Comparison of ENCODE assay signal across 13 cellular contexts in the genomic region with DNA sequence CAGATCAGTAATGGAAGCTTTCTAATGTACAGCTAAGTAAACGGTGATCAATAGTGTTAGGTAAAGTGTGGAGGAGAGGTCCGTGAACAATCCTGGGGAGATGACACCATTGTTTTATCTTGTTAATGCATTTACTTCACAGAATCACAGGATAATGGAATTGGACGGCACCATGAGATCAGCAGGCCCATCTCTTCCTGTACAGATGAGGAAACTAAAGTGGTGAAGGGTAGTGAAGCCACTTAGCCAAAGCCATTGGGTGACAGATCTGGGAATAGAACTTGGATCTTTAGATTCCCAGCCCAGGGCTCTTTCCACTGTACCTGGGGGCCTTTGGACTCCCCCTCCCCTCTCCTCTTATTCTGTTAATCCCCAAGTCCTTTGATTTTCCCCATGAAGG. TPM values are rescaled to one million over a fixed set of nuclear protein-coding genes. Genes with fewer than 3 reads are reported as not detected.
DNase-seq lines count a peak whose midpoint lies in the region; ATAC-seq, FAIRE-seq and TF ChIP-seq lines count a peak whose summit lies in the region.
"Had no signal": no experiment of that assay in that cellular context is flagged by ENCODE, and none has a peak within 500 bp of the region (broad histone marks: within the 10 kb centered on the region; RNA-seq: fewer than 3 reads in every experiment).

No MANE protein-coding gene starts in this region.

- no peaks in the 10 kb centered on the region for H3K9me3 Mint-ChIP-seq in Calu3 (ENCODE audit: low read depth, unreplicated experiment)
- peaks cover 2% of the 10 kb centered on the region for H3K9me3 Mint-ChIP-seq in glutamatergic neuron (ENCODE audit: unreplicated experiment)
- H3K9me3 Mint-ChIP-seq: CD8-positive, alpha-beta T cell had no signal

- intact Hi-C loops in Calu3 (cut with micrococcal nuclease; ENCODE audit: unreplicated experiment): no loop called here
- intact Hi-C loops in PC-9 (cut with micrococcal nuclease; ENCODE audit: unreplicated experiment): no loop called here
- intact Hi-C loops in mammary epithelial cell (cut with micrococcal nuclease): no loop called here

- H3K27me3 ChIP-seq in PC-9 (ENCODE audit: insufficient read depth, low read depth) (no peaks in the 10 kb centered on the region), mammary epithelial cell (ENCODE audit: insufficient read depth, low read length) (no peaks in the 10 kb centered on the region), neutrophil (no peaks in the 10 kb centered on the region)
- H3K27me3 ChIP-seq: dorsolateral prefrontal cortex had no signal

- H3K9ac ChIP-seq in mammary epithelial cell (ENCODE audit: insufficient read depth, low read length): peak overlapping the region; percentile 88

- CTCF ChIA-PET in Calu3 (lab: Charles Lee) (interaction anchor here (0.5 to 2.4 kb wide), 6 partner anchors 11 to 309 kb away, joined by 5 to 16 read pairs (median 6); no protein-coding TSS in a partner anchor), PC-9 (lab: Charles Lee) (interaction anchor here (1.0 to 2.3 kb wide), 2 partner anchors 12 to 18 kb away, joined by 9 to 12 read pairs; no protein-coding TSS in a partner anchor), mammary epithelial cell (lab: Charles Lee; ENCODE audit: low non-redundant PET) (interaction anchor here (0.7 kb wide), 1 partner anchor 11 kb away, joined by 3 read pairs; no protein-coding TSS in a partner anchor)

- ATAC-seq in HG03045 (IDR thresholded peaks at IDR 0.05; ENCODE audit: unreplicated experiment): no peak
- ATAC-seq: CD8-positive, alpha-beta T cell had no signal

- no peak overlapping the region for H3K4me3 ChIP-seq in PC-9
- H3K4me3 ChIP-seq in mammary epithelial cell (replicated peaks in 1 of 3; ENCODE audit: insufficient read depth in 1 of 3, low read depth in 2 of 3, low read length in 3 of 3): no peak overlapping the region
- no peak overlapping the region for H3K4me3 ChIP-seq in neutrophil (ENCODE audit: low read depth in 1 of 2, low read length in 1 of 2)
- H3K4me3 ChIP-seq: dorsolateral prefrontal cortex had no signal

- H3K27me3 Mint-ChIP-seq in Calu3 (ENCODE audit: unreplicated experiment): no peaks in the 10 kb centered on the region
- peaks cover 2% of the 10 kb centered on the region for H3K27me3 Mint-ChIP-seq in glutamatergic neuron (ENCODE audit: unreplicated experiment)

- H3K9me3 ChIP-seq in PC-9 (ENCODE audit: insufficient read depth, low read depth) (no peaks in the 10 kb centered on the region), mammary epithelial cell (replicated peaks; ENCODE audit: insufficient read depth, low read length) (no peaks in the 10 kb centered on the region), neutrophil (no peaks in the 10 kb centered on the region)

- H3K36me3 ChIP-seq in PC-9 (ENCODE audit: low read depth) (no peaks in the 10 kb centered on the region), mammary epithelial cell (ENCODE audit: insufficient read depth, low read length) (no peaks in the 10 kb centered on the region), neutrophil (no peaks in the 10 kb centered on the region)

- dilution Hi-C loops in mammary epithelial cell (cut with HindIII; ENCODE audit: low sequenced_read_pairs): loop anchor here (5.0 kb wide), 1 partner anchor 97 kb away; no protein-coding TSS in a partner anchor

- H2AFZ ChIP-seq in PC-9 (peak overlapping the region; percentile 7; the same call in 1 of the 2 replicates), mammary epithelial cell (ENCODE audit: low read depth, low read length) (no peak overlapping the region)

- peak overlapping the region; percentile 93 for H3K27ac Mint-ChIP-seq in Calu3 (ENCODE audit: unreplicated experiment)
- no peak overlapping the region for H3K27ac Mint-ChIP-seq in glutamatergic neuron (ENCODE audit: unreplicated experiment)

- H3K4me1 Mint-ChIP-seq in Calu3 (ENCODE audit: low read depth, unreplicated experiment): peaks cover 62% of the 10 kb centered on the region
- H3K4me1 Mint-ChIP-seq in glutamatergic neuron (ENCODE audit: low read depth, unreplicated experiment): no peaks in the 10 kb centered on the region

- H3K79me2 ChIP-seq in PC-9 (ENCODE audit: low read depth) (no peaks in the 10 kb centered on the region), mammary epithelial cell (ENCODE audit: insufficient read depth, low read length) (no peaks in the 10 kb centered on the region)

- H4K20me1 ChIP-seq in PC-9 (ENCODE audit: insufficient read depth) (no peaks in the 10 kb centered on the region), mammary epithelial cell (ENCODE audit: insufficient read depth, low read length) (no peaks in the 10 kb centered on the region)

- H3K4me1 ChIP-seq in PC-9 (replicated peaks; ENCODE audit: insufficient read depth) (peaks cover 54% of the 10 kb centered on the region), mammary epithelial cell (ENCODE audit: insufficient read depth, low read length) (peaks cover 30% of the 10 kb centered on the region), neutrophil (ENCODE audit: control insufficient read depth in 1 of 2, insufficient read depth in 1 of 2, low read depth in 1 of 2, low read length in 1 of 2) (peaks cover 29 to 31% of the 10 kb centered on the region in 2 experiments)

- H3K9me2 ChIP-seq in PC-9 (ENCODE audit: insufficient read depth): no peaks in the 10 kb centered on the region

- H3K27ac ChIP-seq in PC-9 (peak overlapping the region; percentile 94), mammary epithelial cell (ENCODE audit: insufficient read depth, low read depth, low read length) (peak overlapping the region; percentile 97), neutrophil (peak overlapping the region; percentile 69)

- TF ChIP-seq POLR2A in GM12891 (IDR thresholded peaks at IDR 0.05; ENCODE audit: low read depth, low read length): no peak

- peaks cover 41% of the 10 kb centered on the region for H3F3A ChIP-seq in PC-9 (ENCODE audit: insufficient read depth, low read depth)

- TF ChIP-seq CTCF in Calu3 (IDR thresholded peaks at IDR 0.05; ENCODE audit: unreplicated experiment): no peak
- no peak for TF ChIP-seq CTCF in PC-9 (conservative IDR thresholded peaks at IDR 0.05)
- TF ChIP-seq CTCF in mammary epithelial cell (conservative IDR thresholded peaks at IDR 0.05 in 1 of 2, IDR thresholded peaks at IDR 0.05 in 1 of 2; ENCODE audit: extremely low read depth in 1 of 2, insufficient read depth in 1 of 2, low read depth in 1 of 2, low read length in 2 of 2): no peak
- no peak for TF ChIP-seq CTCF in neutrophil (IDR thresholded peaks at IDR 0.05)
- TF ChIP-seq CTCF in glutamatergic neuron (IDR thresholded peaks at IDR 0.05; ENCODE audit: partially characterized antibody, unreplicated experiment): no peak

- DNase-seq in Calu3: no peak
- no peak for DNase-seq in PC-9
- no peak for DNase-seq in mammary epithelial cell
- no peak for DNase-seq in glutamatergic neuron
- DNase-seq in DMS153 (lab: John Stamatoyannopoulos, UW): no peak
- no peak for DNase-seq in GM12891 (ENCODE audit: insufficient read length, low spot score)
- DNase-seq: CD8-positive, alpha-beta T cell; dorsolateral prefrontal cortex; midbrain; NCI-H2029; NCI-H526 treated with DMSO at 0.1 percent for 48 hours had no signal

- POLR2A ChIA-PET in PC-9 (lab: Charles Lee; ENCODE audit: unreplicated experiment): interaction anchor here (0.6 kb wide), 1 partner anchor 52 kb away, joined by 6 read pairs; no protein-coding TSS in a partner anchor

- FAIRE-seq in GM12891 (lab: Jason Lieb, UNC): no peak

- H3K4me3 Mint-ChIP-seq in Calu3 (ENCODE audit: low read depth, unreplicated experiment): no peak overlapping the region
- H3K4me3 Mint-ChIP-seq in glutamatergic neuron (ENCODE audit: unreplicated experiment): no peak overlapping the region

- 97% methylated on average over 3 of the region's 3 CpGs for WGBS in mammary epithelial cell (ENCODE audit: low coverage, missing lambda C conversion rate)

- H3K4me2 ChIP-seq in PC-9 (peak overlapping the region; percentile 73), mammary epithelial cell (ENCODE audit: insufficient read depth, low read depth, low read length) (no peak overlapping the region)

- BruUV-seq in Calu3 (replicated peaks; lab: Mats Ljungman, UMichigan) (no TSS peak), PC-9 (replicated peaks; lab: Mats Ljungman, UMichigan) (no TSS peak), mammary epithelial cell (replicated peaks; lab: Mats Ljungman, UMichigan) (no TSS peak)

- H3K36me3 Mint-ChIP-seq in Calu3 (ENCODE audit: insufficient read depth, unreplicated experiment) (peaks cover 23% of the 10 kb centered on the region), glutamatergic neuron (ENCODE audit: unreplicated experiment) (no peaks in the 10 kb centered on the region)
- H3K36me3 Mint-ChIP-seq: CD8-positive, alpha-beta T cell had no signal

- in situ Hi-C loops in mammary epithelial cell (cut with MboI; ENCODE audit: low sequenced_read_pairs in 2 of 2): no loop called here

TF ChIP-seq in GM12891, 5 proteins besides CTCF, POLR2A, EP300 and RAD21:
- TF ChIP-seq SPI1 (IDR thresholded peaks at IDR 0.05; ENCODE audit: low read depth, low read length) (no peak), POLR2AphosphoS5 (IDR thresholded peaks at IDR 0.05; ENCODE audit: low read depth, low read length) (no peak), POU2F2 (IDR thresholded peaks at IDR 0.05; ENCODE audit: low read depth, low read length) (no peak), TAF1 (IDR thresholded peaks at IDR 0.05; ENCODE audit: low read depth, low read length) (no peak), PAX5 (IDR thresholded peaks at IDR 0.05; ENCODE audit: insufficient read depth, low read length, severe bottlenecking) (no peak)

RNA-seq across cellular contexts. Expression of a gene that starts 26.2 kb away (rescaled TPM):
- 270 and 458 TPM in 2 replicates for total RNA-seq in Calu3 (2022)
- total RNA-seq in PC-9 (2021): 107 and 117 TPM in 2 replicates
- 100 to 1,000 TPM in 1 of 2 donors, 10 to 100 TPM in 1; 68.8 to 390 TPM for total RNA-seq in mammary epithelial cell
- polyA plus RNA-seq in mammary epithelial cell: 121 TPM
- 81.4 TPM for polyA minus RNA-seq in mammary epithelial cell
- total RNA-seq in glutamatergic neuron (ENCODE audit: unreplicated experiment): 13.5 TPM
- 40.8 TPM for polyA plus RNA-seq in GM12891 (2012; ENCODE audit: low read depth, missing spikeins)

RNA-seq across cellular contexts. Expression of a gene that starts 28.1 kb away (rescaled TPM):
- total RNA-seq in Calu3 (2022) (240 and 243 TPM in 2 replicates), PC-9 (2021) (225 and 234 TPM in 2 replicates), mammary epithelial cell (10 to 100 TPM; 53.9 to 57.5 TPM), glutamatergic neuron (ENCODE audit: unreplicated experiment) (191 TPM)
- 63.7 TPM for polyA plus RNA-seq in mammary epithelial cell
- polyA minus RNA-seq in mammary epithelial cell: 47.4 TPM
- 85.4 TPM for polyA plus RNA-seq in GM12891 (2012; ENCODE audit: low read depth, missing spikeins)

RNA-seq across cellular contexts. Expression of a gene that starts 50.4 kb away (rescaled TPM):
- total RNA-seq in Calu3 (2022) (967 and 1,123 TPM in 2 replicates), PC-9 (2021) (697 and 901 TPM in 2 replicates), mammary epithelial cell (100 to 1,000 TPM; 400 to 787 TPM), glutamatergic neuron (ENCODE audit: unreplicated experiment) (2,264 TPM)
- polyA plus RNA-seq in mammary epithelial cell: 1,634 TPM
- 1,336 TPM for polyA minus RNA-seq in mammary epithelial cell
- 1,137 TPM for polyA plus RNA-seq in GM12891 (2012; ENCODE audit: low read depth, missing spikeins)

RNA-seq across cellular contexts. Expression of a gene that starts 53.5 kb away (rescaled TPM):
- total RNA-seq in Calu3 (2022): 62.4 and 66.6 TPM in 2 replicates
- total RNA-seq in PC-9 (2021): 72.9 and 81.6 TPM in 2 replicates
- 10 to 100 TPM; 12.8 to 36.7 TPM for total RNA-seq in mammary epithelial cell
- polyA plus RNA-seq in mammary epithelial cell: 10.7 TPM
- polyA minus RNA-seq in mammary epithelial cell: 62.3 TPM
- total RNA-seq in glutamatergic neuron (ENCODE audit: unreplicated experiment): 50.4 TPM
- 31.0 TPM for polyA plus RNA-seq in GM12891 (2012; ENCODE audit: low read depth, missing spikeins)
